27 cellular contexts compared by ENCODE assay signal in the genomic region with DNA sequence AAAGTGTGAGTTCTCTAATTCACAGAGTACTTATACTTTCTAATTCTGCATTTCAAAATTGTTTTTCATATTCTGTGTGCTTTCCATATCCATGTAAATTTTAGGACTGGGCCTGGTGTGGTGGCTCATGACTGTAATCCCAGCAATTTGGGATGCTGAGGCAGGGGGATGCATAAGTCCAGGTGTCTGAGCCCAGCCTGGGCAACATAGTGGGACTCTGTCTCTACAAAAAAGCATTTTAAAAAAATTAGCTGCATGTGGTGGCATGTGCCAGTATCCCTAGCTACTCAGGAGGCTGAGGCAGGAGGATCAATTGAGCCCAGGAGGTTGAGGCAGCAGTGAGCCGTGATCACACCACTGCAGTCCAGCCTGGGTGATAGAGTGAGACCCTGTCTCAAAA.
"Had no signal": no experiment of that assay in that cellular context is flagged by ENCODE, and none has a peak within 500 bp of the region (broad histone marks: within the 10 kb centered on the region; RNA-seq: fewer than 3 reads in every experiment).

No MANE protein-coding gene starts in this region.

- H3K9me3 ChIP-seq: suprapubic skin, testis, thyroid gland, uterus, vagina had no signal

- H3K27me3 ChIP-seq: stomach, suprapubic skin, testis, thyroid gland, tibial artery, tibial nerve, transverse colon, upper lobe of left lung, upper lobe of right lung, uterus, vagina had no signal

- H3K4me1 ChIP-seq: suprapubic skin, testis, thyroid gland, tibial artery, tibial nerve, transverse colon, upper lobe of right lung, uterus, vagina had no signal

- FAIRE-seq: urothelium cell line had no signal

- DNase-seq: stimulated activated CD4-positive, alpha-beta T cell treated with anti-CD3 and anti-CD28 coated beads, Interleukin-2, amount 100 ng/mL, for 48 hours; stimulated activated CD4-positive, alpha-beta T cell treated with anti-CD3 and anti-CD28 coated beads, Interleukin-4, amount 100 ng/mL, for 1 hour; stimulated activated CD4-positive, alpha-beta T cell treated with anti-CD3 and anti-CD28 coated beads, Interleukin-4, amount 100 ng/mL, for 24 hours; stimulated activated CD4-positive, alpha-beta T cell treated with anti-CD3 and anti-CD28 coated beads, Interleukin-4, amount 100 ng/mL, for 4 hours; stimulated activated CD8-positive, alpha-beta memory T cell treated with anti-CD3 and anti-CD28 coated beads, Interleukin-4, amount 100 ng/mL, for 48 hours; stimulated activated naive B cell treated with anti-CD40 and anti-IgM and Interleukin-4, amounts not matched to agents 10 μg/mL and 1 μg/mL and 100 μg/mL, for 72 hours; stimulated activated naive CD4-positive, alpha-beta T cell; stimulated activated naive CD4-positive, alpha-beta T cell treated with Interleukin-2 at 50 U/mL for 16 hours; stimulated activated naive CD8-positive, alpha-beta T cell treated with anti-CD3 and anti-CD28 coated beads, Interleukin-15, amount 100 ng/mL, for 72 hours; stimulated activated naive CD8-positive, alpha-beta T cell treated with anti-CD3 and anti-CD28 coated beads, Interleukin-15, Interleukin-2, amounts not matched to agents 100 U/mL and 50 U/mL, for 24 hours; stomach; substantia nigra; testis; thyroid gland; tibial artery; transverse colon; trophoblast cell; upper lobe of left lung; upper lobe of right lung; uterus had no signal

- H3K36me3 ChIP-seq: stomach, suprapubic skin, thoracic aorta, thyroid gland, tibial artery, tibial nerve, transverse colon, upper lobe of left lung, upper lobe of right lung, uterus, vagina had no signal

- ATAC-seq: stimulated activated effector memory CD8-positive, alpha-beta T cell treated with anti-CD3 and anti-CD28 coated beads, Interleukin-12 subunit alpha, Interleukin-12 subunit beta, amount 100 ng/mL, for 72 hours; stimulated activated memory B cell treated with anti-CD40 and anti-IgM and Interleukin-4, amounts not matched to agents 10 μg/mL and 1 μg/mL and 100 μg/mL, for 72 hours; stimulated activated naive B cell treated with anti-CD40 and anti-IgM and Interleukin-4, amounts not matched to agents 10 μg/mL and 1 μg/mL and 100 μg/mL, for 72 hours; stimulated activated naive CD8-positive, alpha-beta T cell treated with anti-CD3 and anti-CD28 coated beads, Interleukin-15, amount 100 ng/mL, for 72 hours; stimulated activated naive CD8-positive, alpha-beta T cell treated with anti-CD3 and anti-CD28 coated beads, Interleukin-15, Interleukin-2, amounts not matched to agents 100 U/mL and 50 U/mL, for 24 hours; upper lobe of right lung had no signal

- H3K4me3 ChIP-seq: stomach, suprapubic skin, testis, thoracic aorta, thyroid gland, tibial artery, tibial nerve, transverse colon, upper lobe of left lung, upper lobe of right lung, uterus, vagina had no signal

- H3K27ac ChIP-seq: stomach, suprapubic skin, testis, thoracic aorta, thyroid gland, tibial artery, tibial nerve, transverse colon, upper lobe of left lung, upper lobe of right lung, uterus, vagina had no signal
